11 cellular contexts compared by ENCODE assay signal in the genomic region with DNA sequence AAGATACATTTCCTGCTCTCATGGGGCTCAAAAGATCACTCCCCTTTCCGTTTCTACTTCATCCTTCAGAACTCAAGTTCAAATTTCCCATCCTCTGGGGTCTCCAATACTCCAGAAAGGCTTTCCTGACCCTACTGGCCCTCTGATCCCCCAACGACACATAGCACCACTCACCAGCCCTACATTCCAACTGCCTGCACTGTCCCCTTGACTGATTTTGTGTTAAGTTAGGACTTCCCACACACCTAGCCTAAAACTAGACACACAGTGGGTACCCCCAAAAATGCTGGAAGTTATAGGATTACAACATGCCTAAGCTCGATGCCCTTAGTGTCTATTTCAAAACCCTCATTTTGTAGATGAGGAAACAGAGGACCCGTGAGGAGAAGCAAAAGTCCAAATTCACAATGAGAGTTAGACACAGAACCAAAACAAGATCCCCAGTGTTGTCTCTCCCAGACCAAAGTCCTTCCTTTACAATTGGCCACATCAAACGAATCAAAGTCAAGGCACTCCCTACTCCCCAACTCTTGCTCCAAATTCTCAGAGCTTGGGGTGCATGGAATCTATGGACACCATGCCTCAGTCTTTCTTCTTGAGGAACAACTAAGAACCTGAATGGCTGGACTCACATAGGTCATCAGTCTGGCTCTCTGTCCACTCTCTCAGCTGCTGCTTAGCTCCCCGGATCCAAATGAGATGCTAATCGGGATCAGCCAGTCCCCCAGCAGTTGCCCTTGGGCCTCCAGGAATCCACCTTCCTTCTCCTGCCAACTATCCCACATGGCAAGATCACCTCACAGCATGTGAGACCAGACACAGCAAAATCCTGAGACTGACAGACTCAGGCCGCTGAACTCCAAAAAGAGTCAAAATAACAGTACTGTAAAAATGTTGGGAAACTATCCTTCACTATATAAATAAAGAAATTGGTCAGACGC. TPM values are rescaled to one million over a fixed set of nuclear protein-coding genes. Genes with fewer than 3 reads are reported as not detected.
DNase-seq lines count a peak whose midpoint lies in the region; ATAC-seq and TF ChIP-seq lines count a peak whose summit lies in the region.
"Had no signal": no experiment of that assay in that cellular context is flagged by ENCODE, and none has a peak within 500 bp of the region (broad histone marks: within the 10 kb centered on the region; RNA-seq: fewer than 3 reads in every experiment).

No MANE protein-coding gene starts in this region.

- POLR2A ChIA-PET in SK-N-SH (lab: Yijun Ruan, JAX): interaction anchor here (0.7 to 7.1 kb wide), 4 partner anchors 82 to 196 kb away, joined by 3 to 136 read pairs (median 26); no protein-coding TSS in a partner anchor
- POLR2A ChIA-PET in OCI-LY7 (lab: Charles Lee): no interaction called here

- no peak overlapping the region for H2AFZ ChIP-seq in SK-N-SH (ENCODE audit: low read depth)
- H2AFZ ChIP-seq in OCI-LY7 (ENCODE audit: low read length): no peak overlapping the region
- H2AFZ ChIP-seq in osteoblast (ENCODE audit: low read length): no peak overlapping the region

- CTCF ChIA-PET in SK-N-SH (lab: Yijun Ruan, JAX) (interaction anchor here (0.8 to 10.1 kb wide), 33 partner anchors 14 to 461 kb away, joined by 3 to 321 read pairs (median 6); a partner anchor contains a TSS), OCI-LY7 (lab: Charles Lee; ENCODE audit: unreplicated experiment) (no interaction called here)

- H3K27me3 Mint-ChIP-seq in chondrocyte (ENCODE audit: low read depth): no peaks in the 10 kb centered on the region

- no peak for TF ChIP-seq EP300 in SK-N-SH (IDR thresholded peaks at IDR 0.05; ENCODE audit: borderline replicate concordance in 1 of 2, low read depth in 1 of 2, low read length in 1 of 2)

- no peaks in the 10 kb centered on the region for H3K9me3 ChIP-seq in SK-N-SH
- no peaks in the 10 kb centered on the region for H3K9me3 ChIP-seq in OCI-LY7 (ENCODE audit: low read length)
- H3K9me3 ChIP-seq in osteoblast (ENCODE audit: low read depth, low read length): no peaks in the 10 kb centered on the region

- no TSS peak for BruUV-seq in OCI-LY7 (replicated peaks; lab: Mats Ljungman, UMichigan)

- TF ChIP-seq RAD21 in SK-N-SH (IDR thresholded peaks at IDR 0.05; ENCODE audit: low read length): no peak

- no peaks in the 10 kb centered on the region for H3K27me3 ChIP-seq in SK-N-SH (ENCODE audit: insufficient read depth)
- H3K27me3 ChIP-seq in osteoblast (ENCODE audit: insufficient read depth, low read length): no peaks in the 10 kb centered on the region
- H3K27me3 ChIP-seq: hepatocyte had no signal

- H3K9me2 ChIP-seq in SK-N-SH (no peaks in the 10 kb centered on the region), OCI-LY7 (ENCODE audit: insufficient read depth, low read length) (no peaks in the 10 kb centered on the region)

- ATAC-seq in SK-N-SH treated with all-trans-retinoic acid at 6 μM for 48 hours (no peak), GM21737 (IDR thresholded peaks at IDR 0.05; ENCODE audit: unreplicated experiment) (no peak), HG03045 (IDR thresholded peaks at IDR 0.05; ENCODE audit: unreplicated experiment) (no peak)

- H3K79me2 ChIP-seq in SK-N-SH (ENCODE audit: insufficient read depth) (peaks cover 25% of the 10 kb centered on the region; the same call in 1 of the 2 replicates), OCI-LY7 (ENCODE audit: insufficient read depth, low read depth, low read length) (0 out of 2 replicates have a peak, but pooled peaks cover 3% of the 10 kb centered on the region), osteoblast (ENCODE audit: insufficient read depth, low read length) (peaks cover 13% of the 10 kb centered on the region)

- no peak overlapping the region for H3K27ac Mint-ChIP-seq in chondrocyte (ENCODE audit: unreplicated experiment)

- H3K9me3 Mint-ChIP-seq in chondrocyte (ENCODE audit: low read depth): no peaks in the 10 kb centered on the region

- peaks cover 4% of the 10 kb centered on the region for H3K36me3 Mint-ChIP-seq in chondrocyte (ENCODE audit: low read depth)

- peak overlapping the region; percentile 61 for H3K4me2 ChIP-seq in SK-N-SH
- peak overlapping the region; percentile 36 for H3K4me2 ChIP-seq in OCI-LY7 (ENCODE audit: low read length)
- H3K4me2 ChIP-seq in osteoblast (ENCODE audit: insufficient read depth, low read length): peak overlapping the region; percentile 49

- peak overlapping the region in 1 of 2 experiments; percentile 17; a peak in 2 of 4 replicates for H3K27ac ChIP-seq in SK-N-SH (ENCODE audit: low read depth in 2 of 2, low read length in 1 of 2)
- H3K27ac ChIP-seq in OCI-LY7 (ENCODE audit: low read depth, low read length, poor library complexity, severe bottlenecking): no peak overlapping the region
- H3K27ac ChIP-seq in osteoblast (ENCODE audit: low read depth, low read length): no peak overlapping the region
- H3K27ac ChIP-seq: 22Rv1, hepatocyte had no signal

- H3K4me1 Mint-ChIP-seq in chondrocyte (ENCODE audit: low read depth): peaks cover 37% of the 10 kb centered on the region

- peaks cover 9 to 35% of the 10 kb centered on the region in 2 experiments; a peak in 2 of 4 replicates for H3K4me1 ChIP-seq in SK-N-SH (ENCODE audit: control insufficient read depth in 1 of 2, insufficient read depth in 2 of 2, low read depth in 1 of 2, low read length in 1 of 2)
- H3K4me1 ChIP-seq in OCI-LY7 (ENCODE audit: insufficient read depth, low read length, poor library complexity, severe bottlenecking): peaks cover 15% of the 10 kb centered on the region
- H3K4me1 ChIP-seq in osteoblast (ENCODE audit: insufficient read depth, low read length): peaks cover 14% of the 10 kb centered on the region

- 82% methylated on average over 9 of the region's 9 CpGs for WGBS in SK-N-SH (ENCODE audit: low lambda C conversion rate)

- H3K9ac ChIP-seq in SK-N-SH: no peak overlapping the region

- DNase-seq in SK-N-SH (no peak), OCI-LY7 (ENCODE audit: low spot score) (no peak), chondrocyte (ENCODE audit: low spot score) (no peak), osteoblast (ENCODE audit: insufficient read length, low spot score, missing footprints) (peak; percentile 78), SKM-1 (lab: John Stamatoyannopoulos, UW; ENCODE audit: unreplicated experiment) (no peak)
- DNase-seq: effector CD8-positive, alpha-beta T cell had no signal

- intact Hi-C loops in OCI-LY7 (cut with micrococcal nuclease; ENCODE audit: unreplicated experiment): loop anchor here (5.0 kb wide), 2 partner anchors 195 to 210 kb away; a partner anchor contains a TSS

- H3K36me3 ChIP-seq in SK-N-SH (replicated peaks in 1 of 2; ENCODE audit: control insufficient read depth in 1 of 2, insufficient read depth in 2 of 2, low read length in 1 of 2) (peaks cover 1 to 23% of the 10 kb centered on the region in 2 experiments), OCI-LY7 (ENCODE audit: insufficient read depth, low read length) (peaks cover 17% of the 10 kb centered on the region), osteoblast (ENCODE audit: insufficient read depth, low read length) (peaks cover 16% of the 10 kb centered on the region)

- no peaks in the 10 kb centered on the region for H4K20me1 ChIP-seq in SK-N-SH (ENCODE audit: insufficient read depth)
- H4K20me1 ChIP-seq in OCI-LY7 (ENCODE audit: insufficient read depth, low read length): no peaks in the 10 kb centered on the region
- peaks cover 12% of the 10 kb centered on the region for H4K20me1 ChIP-seq in osteoblast (ENCODE audit: insufficient read depth, low read length)

- peaks cover 5% of the 10 kb centered on the region for H3F3A ChIP-seq in SK-N-SH (replicated peaks; ENCODE audit: insufficient read depth)

- no peak for TF ChIP-seq CTCF in SK-N-SH (IDR thresholded peaks at IDR 0.05)
- no peak for TF ChIP-seq CTCF in OCI-LY7 (conservative IDR thresholded peaks at IDR 0.05; ENCODE audit: low read length)
- no peak for TF ChIP-seq CTCF in chondrocyte (IDR thresholded peaks at IDR 0.05)
- TF ChIP-seq CTCF in osteoblast (IDR thresholded peaks at IDR 0.05; ENCODE audit: extremely low read depth, low read depth, low read length): no peak

- H3K4me3 ChIP-seq in SK-N-SH (ENCODE audit: low read depth in 2 of 2, low read length in 1 of 2) (no peak overlapping the region; a peak in 1 of 4 replicates), OCI-LY7 (ENCODE audit: low read depth, low read length, poor library complexity, severe bottlenecking) (no peak overlapping the region), osteoblast (ENCODE audit: insufficient read depth, low read length) (no peak overlapping the region)
- H3K4me3 ChIP-seq: hepatocyte had no signal

- peak overlapping the region; percentile 52 for H3K4me3 Mint-ChIP-seq in chondrocyte (ENCODE audit: unreplicated experiment)

TF ChIP-seq in SK-N-SH, 30 proteins besides CTCF, POLR2A, EP300 and RAD21:
- TF ChIP-seq ELF1 (IDR thresholded peaks at IDR 0.05): no peak

TF ChIP-seq in SK-N-SH treated with all-trans-retinoic acid at 6 μM for 48 hours, 23 proteins besides CTCF, POLR2A, EP300 and RAD21 (continues in another document):
- no peak for TF ChIP-seq PPARA (CRISPR knock-in tag; IDR thresholded peaks at IDR 0.05; ENCODE audit: borderline replicate concordance)
- TF ChIP-seq, protein P1, sequence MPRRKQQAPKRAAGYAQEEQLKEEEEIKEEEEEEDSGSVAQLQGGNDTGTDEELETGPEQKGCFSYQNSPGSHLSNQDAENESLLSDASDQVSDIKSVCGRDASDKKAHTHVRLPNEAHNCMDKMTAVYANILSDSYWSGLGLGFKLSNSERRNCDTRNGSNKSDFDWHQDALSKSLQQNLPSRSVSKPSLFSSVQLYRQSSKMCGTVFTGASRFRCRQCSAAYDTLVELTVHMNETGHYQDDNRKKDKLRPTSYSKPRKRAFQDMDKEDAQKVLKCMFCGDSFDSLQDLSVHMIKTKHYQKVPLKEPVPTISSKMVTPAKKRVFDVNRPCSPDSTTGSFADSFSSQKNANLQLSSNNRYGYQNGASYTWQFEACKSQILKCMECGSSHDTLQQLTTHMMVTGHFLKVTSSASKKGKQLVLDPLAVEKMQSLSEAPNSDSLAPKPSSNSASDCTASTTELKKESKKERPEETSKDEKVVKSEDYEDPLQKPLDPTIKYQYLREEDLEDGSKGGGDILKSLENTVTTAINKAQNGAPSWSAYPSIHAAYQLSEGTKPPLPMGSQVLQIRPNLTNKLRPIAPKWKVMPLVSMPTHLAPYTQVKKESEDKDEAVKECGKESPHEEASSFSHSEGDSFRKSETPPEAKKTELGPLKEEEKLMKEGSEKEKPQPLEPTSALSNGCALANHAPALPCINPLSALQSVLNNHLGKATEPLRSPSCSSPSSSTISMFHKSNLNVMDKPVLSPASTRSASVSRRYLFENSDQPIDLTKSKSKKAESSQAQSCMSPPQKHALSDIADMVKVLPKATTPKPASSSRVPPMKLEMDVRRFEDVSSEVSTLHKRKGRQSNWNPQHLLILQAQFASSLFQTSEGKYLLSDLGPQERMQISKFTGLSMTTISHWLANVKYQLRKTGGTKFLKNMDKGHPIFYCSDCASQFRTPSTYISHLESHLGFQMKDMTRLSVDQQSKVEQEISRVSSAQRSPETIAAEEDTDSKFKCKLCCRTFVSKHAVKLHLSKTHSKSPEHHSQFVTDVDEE (CRISPR knock-in tag; IDR thresholded peaks at IDR 0.05): no peak

RNA-seq across cellular contexts. Expression of a gene that starts 1.7 kb away (rescaled TPM):
- 29.0 and 33.7 TPM in 2 replicates for polyA plus RNA-seq in SK-N-SH (2012; rRNA removed)
- polyA plus RNA-seq in SK-N-SH (2012; cell fraction: cytosol; rRNA removed): 26.8 and 30.3 TPM in 2 replicates
- 27.4 and 30.0 TPM in 2 replicates for polyA plus RNA-seq in SK-N-SH (2012; cell fraction: nucleus; rRNA removed)
- 20.7 and 21.0 TPM in 2 replicates for total RNA-seq in OCI-LY7 (2014; rRNA removed; shearing (Covaris generic))
- total RNA-seq in OCI-LY7 (2022): 25.8 and 27.1 TPM in 2 replicates
- 17.7 to 23.1 TPM (median 17.7 TPM) in 3 replicates for total RNA-seq in chondrocyte
- total RNA-seq in osteoblast: 18.9 and 20.3 TPM in 2 replicates
